In the genomic region with DNA sequence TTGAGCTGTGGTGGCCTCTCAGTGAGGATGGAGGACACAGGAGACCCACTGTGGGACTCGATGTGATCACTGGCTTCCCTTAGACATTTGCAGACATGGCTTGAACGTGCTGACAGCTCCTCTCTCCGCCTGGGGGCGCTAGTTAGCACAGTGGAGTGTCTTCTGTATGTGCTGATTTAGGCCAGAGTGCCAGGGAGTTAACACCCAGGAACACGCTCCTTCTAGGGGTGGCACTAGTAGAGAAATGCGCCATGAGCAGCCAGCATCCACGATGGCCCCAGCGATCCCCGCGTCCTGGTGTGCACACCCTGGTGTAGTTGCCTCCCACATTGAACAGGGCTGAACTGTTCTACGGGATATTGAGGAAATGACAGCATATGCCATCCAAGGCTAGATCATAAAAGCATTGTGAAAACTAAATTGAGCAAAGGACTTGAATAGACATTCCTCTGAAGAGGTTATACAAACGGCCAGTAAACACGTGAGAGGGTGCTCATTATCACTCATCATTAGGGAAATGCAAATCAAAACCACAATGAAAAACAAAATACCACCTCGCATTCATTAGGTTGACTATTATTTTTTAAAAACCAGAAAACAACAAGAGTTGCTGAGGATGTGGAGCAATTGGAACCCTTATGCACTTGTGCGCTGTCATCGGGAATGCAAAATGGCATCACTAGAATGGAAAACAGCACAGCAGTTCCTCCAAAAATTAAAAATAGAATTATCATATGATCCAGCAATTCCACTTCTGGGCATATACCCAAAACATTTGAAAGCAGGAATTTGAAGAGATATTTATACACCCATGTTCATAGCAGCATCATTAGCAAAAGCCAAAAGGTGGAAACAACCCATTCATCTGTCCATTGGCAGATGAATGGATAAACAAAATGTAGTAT, we compare ENCODE assay signal across 9 cellular contexts. TPM values are rescaled to one million over a fixed set of nuclear protein-coding genes. Genes with fewer than 3 reads are reported as not detected.
DNase-seq lines count a peak whose midpoint lies in the region; ATAC-seq and TF ChIP-seq lines count a peak whose summit lies in the region.
"Had no signal": no experiment of that assay in that cellular context is flagged by ENCODE, and none has a peak within 500 bp of the region (broad histone marks: within the 10 kb centered on the region; RNA-seq: fewer than 3 reads in every experiment).

No MANE protein-coding gene starts in this region.

- H3K4me3 ChIP-seq in PC-3 (ENCODE audit: low read length) (no peak overlapping the region), upper lobe of right lung (no peak overlapping the region)
- H3K4me3 ChIP-seq: SJSA1 had no signal

- no peaks in the 10 kb centered on the region for H4K20me1 ChIP-seq in PC-3 (ENCODE audit: low read length)

- no peaks in the 10 kb centered on the region for H3K27me3 ChIP-seq in PC-3 (ENCODE audit: low read length)
- no peaks in the 10 kb centered on the region for H3K27me3 ChIP-seq in upper lobe of right lung
- H3K27me3 ChIP-seq: SJSA1 had no signal

- no peaks in the 10 kb centered on the region for H3F3A ChIP-seq in PC-3 (ENCODE audit: low read length, unreplicated experiment)

- no peaks in the 10 kb centered on the region for H3K27me3 Mint-ChIP-seq in activated naive CD4-positive, alpha-beta T cell treated with anti-CD3 and anti-CD28 coated beads, Interleukin-2, amount 50 U/mL, for 24 hours

- H3K9me3 ChIP-seq in PC-3 (ENCODE audit: low read length), result 0 out of 2 replicates have a peak, but pooled peaks cover 3% of the 10 kb centered on the region
- H3K9me3 ChIP-seq in upper lobe of right lung, result no peaks in the 10 kb centered on the region
- H3K9me3 ChIP-seq: SJSA1 had no signal

- TF ChIP-seq CTCF in PC-3 (conservative IDR thresholded peaks at IDR 0.05; ENCODE audit: low read depth, low read length), result peak; percentile 52
- TF ChIP-seq CTCF in upper lobe of right lung (IDR thresholded peaks at IDR 0.05), result peak; percentile 27
- no peak for TF ChIP-seq CTCF in GM13976 (IDR thresholded peaks at IDR 0.05; ENCODE audit: borderline replicate concordance, control extremely low read depth, extremely low read depth, insufficient read depth, missing control alignments)

- H3K9me3 Mint-ChIP-seq in activated naive CD4-positive, alpha-beta T cell treated with anti-CD3 and anti-CD28 coated beads, Interleukin-2, amount 50 U/mL, for 24 hours, result peaks cover 11% of the 10 kb centered on the region

- in situ Hi-C loops in GM13976 (cut with MboI; ENCODE audit: low sequenced_read_pairs, unreplicated experiment), result no loop called here

- H3K27ac Mint-ChIP-seq in activated naive CD4-positive, alpha-beta T cell treated with anti-CD3 and anti-CD28 coated beads, Interleukin-2, amount 50 U/mL, for 24 hours, result peak overlapping the region; percentile 18

- no peak for ATAC-seq in PC-3
- peak; percentile 37 for ATAC-seq in upper lobe of right lung
- no peak for ATAC-seq in GM21367 (IDR thresholded peaks at IDR 0.05; ENCODE audit: unreplicated experiment)
- no peak for ATAC-seq in GM21447 (IDR thresholded peaks at IDR 0.05; ENCODE audit: unreplicated experiment)

- peaks cover 7% of the 10 kb centered on the region for H3K36me3 Mint-ChIP-seq in activated naive CD4-positive, alpha-beta T cell treated with anti-CD3 and anti-CD28 coated beads, Interleukin-2, amount 50 U/mL, for 24 hours

- H3K9ac ChIP-seq in PC-3 (ENCODE audit: low read length), result no peak overlapping the region

- H3K27ac ChIP-seq in PC-3 (ENCODE audit: low read length), result no peak overlapping the region
- peak overlapping the region; percentile 43 for H3K27ac ChIP-seq in upper lobe of right lung
- H3K27ac ChIP-seq: SJSA1 had no signal

- H3K79me2 ChIP-seq in PC-3 (ENCODE audit: low read length), result no peaks in the 10 kb centered on the region

- POLR2A ChIA-PET in PC-3 (lab: Charles Lee; ENCODE audit: unreplicated experiment), result no interaction called here

- H3K4me1 Mint-ChIP-seq in activated naive CD4-positive, alpha-beta T cell treated with anti-CD3 and anti-CD28 coated beads, Interleukin-2, amount 50 U/mL, for 24 hours, result peaks cover 21% of the 10 kb centered on the region

- CTCF ChIA-PET in PC-3 (lab: Charles Lee), result interaction anchor here (0.6 kb wide), 1 partner anchor 11 kb away, joined by 4 read pairs; no protein-coding TSS in a partner anchor

- no peak for DNase-seq in activated naive CD4-positive, alpha-beta T cell treated with Interleukin-2 at 50 U/mL for 16 hours
- DNase-seq in PC-3, result no peak
- DNase-seq in germinal center (ENCODE audit: low spot score), result peak; percentile 23
- no peak for DNase-seq in upper lobe of right lung
- DNase-seq in GM13976 (ENCODE audit: low spot score), result no peak

- intact Hi-C loops in PC-3 (cut with micrococcal nuclease), result no loop called here
- intact Hi-C loops in upper lobe of right lung (cut with DNase I), result no loop called here

- no peak overlapping the region for H2AFZ ChIP-seq in PC-3 (ENCODE audit: low read length)

- no peaks in the 10 kb centered on the region for H3K36me3 ChIP-seq in PC-3 (ENCODE audit: low read depth, low read length)
- H3K36me3 ChIP-seq in upper lobe of right lung, result no peaks in the 10 kb centered on the region
- H3K36me3 ChIP-seq: SJSA1 had no signal

- H3K9me2 ChIP-seq in PC-3 (replicated peaks; ENCODE audit: low read length), result no peaks in the 10 kb centered on the region

- H3K4me3 Mint-ChIP-seq in activated naive CD4-positive, alpha-beta T cell treated with anti-CD3 and anti-CD28 coated beads, Interleukin-2, amount 50 U/mL, for 24 hours, result no peak overlapping the region

- no TSS peak for BruUV-seq in PC-3 (replicated peaks; lab: Mats Ljungman, UMichigan)

- H3K4me2 ChIP-seq in PC-3 (ENCODE audit: low read length), result no peak overlapping the region

- H3K4me1 ChIP-seq in PC-3 (ENCODE audit: insufficient read depth, low read length), result peaks cover 10% of the 10 kb centered on the region
- peaks cover 30% of the 10 kb centered on the region for H3K4me1 ChIP-seq in upper lobe of right lung

RNA-seq across cellular contexts. Expression of a gene that starts 11.6 kb away (rescaled TPM):
- total RNA-seq in PC-3 (2014; rRNA removed), result 0.17 TPM in 1 of 2 replicates, not detected in the other
- 5.8 TPM for total RNA-seq in upper lobe of right lung

RNA-seq across cellular contexts. Expression of a gene that starts 50.8 kb away (rescaled TPM):
- total RNA-seq in PC-3 (2014; rRNA removed) (not detected in 2 replicates), upper lobe of right lung (not detected)
- total RNA-seq: SJSA1 had no signal
